In genomic region chr2:235445116-235445515, GRCh38 we compare ENCODE assay signal across 15 cellular contexts.
"Had no signal": no experiment of that assay in that cellular context is flagged by ENCODE, and none has a peak within 500 bp of the region (broad histone marks: within the 10 kb centered on the region; RNA-seq: fewer than 3 reads in every experiment).

No MANE protein-coding gene starts in this region.

- H3K9me3 ChIP-seq: ovary had no signal

- H3K4me3 Mint-ChIP-seq: activated naive CD4-positive, alpha-beta T cell treated with anti-CD3 and anti-CD28 coated beads, Interleukin-2, amount 50 U/mL, for 24 hours; central memory CD8-positive, alpha-beta T cell had no signal

- H3K36me3 ChIP-seq: ovary had no signal

- H3K4me1 Mint-ChIP-seq: activated naive CD4-positive, alpha-beta T cell treated with anti-CD3 and anti-CD28 coated beads, Interleukin-2, amount 50 U/mL, for 24 hours; central memory CD8-positive, alpha-beta T cell had no signal

- DNase-seq: activated CD4-positive, alpha-beta T cell treated with anti-CD3 and anti-CD28 coated beads, Interleukin-2, amount 50 U/mL, for 4 hours; activated CD4-positive, CD25-positive, alpha-beta regulatory T cell treated with anti-CD3 and anti-CD28 coated beads, Interleukin-2, amount 50 U/mL, for 72 hours; activated T-cell treated with anti-CD3 and anti-CD28 coated beads, Interleukin-2, amount 50 U/mL, for 1 hour; amniotic stem cell; body of pancreas; dermis blood vessel endothelial cell; hippocampal formation; left ventricle myocardium superior; mesendoderm; ovary; stimulated activated CD4-positive, alpha-beta T cell treated with anti-CD3 and anti-CD28 coated beads, Interleukin-4, amount 100 ng/mL, for 1 hour; stimulated activated CD8-positive, alpha-beta memory T cell treated with anti-CD3 and anti-CD28 coated beads, Interleukin-4, amount 100 ng/mL, for 48 hours; stimulated activated naive CD8-positive, alpha-beta T cell treated with anti-CD3 and anti-CD28 coated beads, Interleukin-15, Interleukin-2, amounts not matched to agents 100 U/mL and 50 U/mL, for 24 hours had no signal

- H3K27ac ChIP-seq: body of pancreas, ovary had no signal

- H3K27me3 ChIP-seq: body of pancreas, ovary had no signal

- H3K9me3 Mint-ChIP-seq: activated naive CD4-positive, alpha-beta T cell treated with anti-CD3 and anti-CD28 coated beads, Interleukin-2, amount 50 U/mL, for 24 hours; central memory CD8-positive, alpha-beta T cell had no signal

- H3K27ac Mint-ChIP-seq: activated naive CD4-positive, alpha-beta T cell treated with anti-CD3 and anti-CD28 coated beads, Interleukin-2, amount 50 U/mL, for 24 hours had no signal

- H3K4me3 ChIP-seq: body of pancreas, ovary had no signal

- H3K36me3 Mint-ChIP-seq: activated naive CD4-positive, alpha-beta T cell treated with anti-CD3 and anti-CD28 coated beads, Interleukin-2, amount 50 U/mL, for 24 hours had no signal

- ATAC-seq: body of pancreas; left ventricle myocardium superior; stimulated activated naive CD8-positive, alpha-beta T cell treated with anti-CD3 and anti-CD28 coated beads, Interleukin-15, Interleukin-2, amounts not matched to agents 100 U/mL and 50 U/mL, for 24 hours had no signal
